In genomic region chr10:5252177-5253037, GRCh38 we compare ENCODE assay signal across 2 cellular contexts.
TF ChIP-seq lines count a peak whose summit lies in the region.

No MANE protein-coding gene starts in this region.

TF ChIP-seq in H1, 55 proteins besides CTCF, POLR2A, EP300 and RAD21:
- TF ChIP-seq ATF2 (IDR thresholded peaks at IDR 0.05; ENCODE audit: low read length), result no peak
- no peak for TF ChIP-seq NANOG (IDR thresholded peaks at IDR 0.05; ENCODE audit: insufficient read depth, low read depth, low read length, poor library complexity, severe bottlenecking)
- TF ChIP-seq ASH2L (IDR thresholded peaks at IDR 0.05; ENCODE audit: low read length), result no peak
- no peak for TF ChIP-seq RNF2 (IDR thresholded peaks at IDR 0.05; ENCODE audit: borderline replicate concordance, low read depth, low read length, missing control alignments, poor library complexity, severe bottlenecking)
- TF ChIP-seq CEBPB (IDR thresholded peaks at IDR 0.05; ENCODE audit: low read depth, low read length), result no peak
- no peak for TF ChIP-seq HDAC6 (IDR thresholded peaks at IDR 0.05; ENCODE audit: low read depth, low read length)
- no peak for TF ChIP-seq BACH1 (IDR thresholded peaks at IDR 0.05; ENCODE audit: low read length)
- TF ChIP-seq CHD2 (IDR thresholded peaks at IDR 0.05; ENCODE audit: low read length), result no peak
- TF ChIP-seq TAF7 (optimal IDR thresholded peaks at IDR 0.05; ENCODE audit: borderline replicate concordance, low read depth, low read length), result no peak
- TF ChIP-seq SRF (IDR thresholded peaks at IDR 0.05; ENCODE audit: low read depth, low read length), result no peak
- TF ChIP-seq NRF1 (IDR thresholded peaks at IDR 0.05; ENCODE audit: low read depth, low read length), result no peak
- TF ChIP-seq JUND (IDR thresholded peaks at IDR 0.05; ENCODE audit: low read length), result no peak
- TF ChIP-seq MAFK (IDR thresholded peaks at IDR 0.05; ENCODE audit: low read depth, low read length), result no peak
- no peak for TF ChIP-seq FOSL1 (IDR thresholded peaks at IDR 0.05; ENCODE audit: insufficient read depth, low read depth, low read length)
- no peak for TF ChIP-seq RXRA (IDR thresholded peaks at IDR 0.05; ENCODE audit: insufficient read depth, low read depth, low read length)
- TF ChIP-seq YY1 (IDR thresholded peaks at IDR 0.05; ENCODE audit: low read depth, low read length), result no peak
- TF ChIP-seq CTBP2 (IDR thresholded peaks at IDR 0.05; ENCODE audit: borderline replicate concordance, insufficient read depth, insufficient read length, low read length), result no peak
- no peak for TF ChIP-seq ATF3 (IDR thresholded peaks at IDR 0.05; ENCODE audit: insufficient read depth, low read depth, low read length)

TF ChIP-seq in HepG2, 621 proteins besides CTCF, POLR2A, EP300 and RAD21 (continues in another document):
- no peak for TF ChIP-seq GLI4 (CRISPR knock-in tag; IDR thresholded peaks at IDR 0.05; ENCODE audit: borderline replicate concordance)
- no peak for TF ChIP-seq ZSCAN29 (CRISPR knock-in tag; conservative IDR thresholded peaks at IDR 0.05)
- no peak for TF ChIP-seq ZNF124 (CRISPR knock-in tag; IDR thresholded peaks at IDR 0.05)
- no peak for TF ChIP-seq PAXIP1 (CRISPR knock-in tag; conservative IDR thresholded peaks at IDR 0.05)
- TF ChIP-seq ZNF207 (IDR thresholded peaks at IDR 0.05; ENCODE audit: borderline replicate concordance), result no peak
- TF ChIP-seq SIN3A (IDR thresholded peaks at IDR 0.05; ENCODE audit: borderline replicate concordance, low read depth, low read length), result no peak
- TF ChIP-seq ZBED4 (CRISPR knock-in tag; IDR thresholded peaks at IDR 0.05; ENCODE audit: borderline replicate concordance), result no peak
- TF ChIP-seq ZNF451 (CRISPR knock-in tag; IDR thresholded peaks at IDR 0.05), result no peak
- no peak for TF ChIP-seq ZNF160 (CRISPR knock-in tag; IDR thresholded peaks at IDR 0.05)
- TF ChIP-seq PRDM4 (CRISPR knock-in tag; IDR thresholded peaks at IDR 0.05; ENCODE audit: borderline replicate concordance), result no peak
- TF ChIP-seq SP1 (IDR thresholded peaks at IDR 0.05), result no peak
- no peak for TF ChIP-seq SP1 (CRISPR knock-in tag; IDR thresholded peaks at IDR 0.05)
- no peak for TF ChIP-seq ZNF3 (CRISPR knock-in tag; IDR thresholded peaks at IDR 0.05)
- TF ChIP-seq ZBTB14 (CRISPR knock-in tag; IDR thresholded peaks at IDR 0.05), result no peak
- TF ChIP-seq ZNF296 (CRISPR knock-in tag; conservative IDR thresholded peaks at IDR 0.05), result no peak
- no peak for TF ChIP-seq AKAP8 (CRISPR knock-in tag; IDR thresholded peaks at IDR 0.05)
- no peak for TF ChIP-seq ZBTB44 (CRISPR knock-in tag; IDR thresholded peaks at IDR 0.05)
- TF ChIP-seq ZNF687 (CRISPR knock-in tag; IDR thresholded peaks at IDR 0.05), result peak; percentile 50; the same call in 1 of the 2 replicates
- TF ChIP-seq FOXA3 (CRISPR knock-in tag; IDR thresholded peaks at IDR 0.05), result no peak
- TF ChIP-seq ZNF644 (CRISPR knock-in tag; IDR thresholded peaks at IDR 0.05; ENCODE audit: low read depth), result no peak
- TF ChIP-seq TEAD3 (CRISPR knock-in tag; optimal IDR thresholded peaks at IDR 0.05; ENCODE audit: borderline replicate concordance), result no peak
- no peak for TF ChIP-seq NR1H2 (CRISPR knock-in tag; IDR thresholded peaks at IDR 0.05; ENCODE audit: borderline replicate concordance, low read depth)
- peak; percentile 57; the same call in 1 of the 2 replicates for TF ChIP-seq ZBTB33 (CRISPR knock-in tag; IDR thresholded peaks at IDR 0.05)
- TF ChIP-seq TRIM22 (IDR thresholded peaks at IDR 0.05), result no peak
- TF ChIP-seq NONO (IDR thresholded peaks at IDR 0.05), result no peak
- TF ChIP-seq NONO (CRISPR knock-in tag; conservative IDR thresholded peaks at IDR 0.05), result 0 out of 2 replicates have a peak, but pooled peaks have one; percentile 24
- TF ChIP-seq SOX6 (IDR thresholded peaks at IDR 0.05), result no peak
- TF ChIP-seq SOX6 (CRISPR knock-in tag; IDR thresholded peaks at IDR 0.05), result peak; percentile 12; the same call in 1 of the 2 replicates
